In the genomic region with DNA sequence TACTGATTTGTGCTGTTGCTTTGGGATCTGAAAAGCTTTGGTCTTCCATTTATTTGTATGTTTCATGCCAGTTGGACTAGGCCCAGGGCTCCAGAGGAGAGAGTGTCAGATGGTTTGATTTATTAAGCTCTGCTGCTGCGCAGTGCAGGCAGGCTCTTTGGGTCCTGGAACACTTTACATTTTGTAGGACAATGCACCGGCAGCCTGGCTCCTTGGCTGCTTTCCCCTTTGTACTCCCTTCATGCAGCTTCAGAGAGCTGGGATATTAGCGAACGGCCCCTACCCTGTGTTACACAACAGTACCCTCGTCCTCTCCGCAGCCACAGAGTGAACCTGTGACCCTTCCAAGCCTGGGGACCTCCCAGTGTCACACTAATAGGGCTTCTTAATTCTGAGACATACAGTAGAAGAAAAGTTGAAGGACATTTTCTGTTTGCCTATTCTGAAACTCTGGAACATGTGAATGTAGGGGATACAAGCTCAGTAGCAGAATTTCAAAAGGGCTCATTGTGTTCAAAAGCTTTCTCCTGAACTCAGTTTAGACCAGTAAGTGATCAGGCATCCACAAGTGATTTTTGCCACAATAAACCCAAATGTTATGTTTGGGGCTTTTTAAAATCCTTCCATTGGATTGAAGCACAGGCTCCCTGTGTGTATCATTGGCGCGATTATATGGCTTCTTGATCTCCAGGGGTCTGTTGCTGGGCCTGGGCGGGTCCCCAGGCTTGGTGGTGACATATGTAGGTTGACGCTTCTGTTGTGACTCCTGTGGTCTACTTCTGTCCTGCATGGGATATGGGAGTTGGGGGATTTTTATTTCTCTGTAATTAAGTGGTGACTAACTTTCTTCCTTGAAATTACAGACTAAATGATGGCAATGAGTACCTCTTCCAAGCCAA, we compare ENCODE assay signal across 1 cellular context.
TF ChIP-seq lines count a peak whose summit lies in the region.

No MANE protein-coding gene starts in this region.

TF ChIP-seq in A549, 52 proteins besides CTCF, POLR2A, EP300 and RAD21 (continued from another document):
- TF ChIP-seq, protein P1, sequence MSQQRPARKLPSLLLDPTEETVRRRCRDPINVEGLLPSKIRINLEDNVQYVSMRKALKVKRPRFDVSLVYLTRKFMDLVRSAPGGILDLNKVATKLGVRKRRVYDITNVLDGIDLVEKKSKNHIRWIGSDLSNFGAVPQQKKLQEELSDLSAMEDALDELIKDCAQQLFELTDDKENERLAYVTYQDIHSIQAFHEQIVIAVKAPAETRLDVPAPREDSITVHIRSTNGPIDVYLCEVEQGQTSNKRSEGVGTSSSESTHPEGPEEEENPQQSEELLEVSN (IDR thresholded peaks at IDR 0.05; ENCODE audit: borderline replicate concordance, low read depth), result no peak
- TF ChIP-seq EHF (CRISPR knock-in tag; IDR thresholded peaks at IDR 0.05), result no peak
